ENCODE assay signal across 8 cellular contexts in the genomic region with DNA sequence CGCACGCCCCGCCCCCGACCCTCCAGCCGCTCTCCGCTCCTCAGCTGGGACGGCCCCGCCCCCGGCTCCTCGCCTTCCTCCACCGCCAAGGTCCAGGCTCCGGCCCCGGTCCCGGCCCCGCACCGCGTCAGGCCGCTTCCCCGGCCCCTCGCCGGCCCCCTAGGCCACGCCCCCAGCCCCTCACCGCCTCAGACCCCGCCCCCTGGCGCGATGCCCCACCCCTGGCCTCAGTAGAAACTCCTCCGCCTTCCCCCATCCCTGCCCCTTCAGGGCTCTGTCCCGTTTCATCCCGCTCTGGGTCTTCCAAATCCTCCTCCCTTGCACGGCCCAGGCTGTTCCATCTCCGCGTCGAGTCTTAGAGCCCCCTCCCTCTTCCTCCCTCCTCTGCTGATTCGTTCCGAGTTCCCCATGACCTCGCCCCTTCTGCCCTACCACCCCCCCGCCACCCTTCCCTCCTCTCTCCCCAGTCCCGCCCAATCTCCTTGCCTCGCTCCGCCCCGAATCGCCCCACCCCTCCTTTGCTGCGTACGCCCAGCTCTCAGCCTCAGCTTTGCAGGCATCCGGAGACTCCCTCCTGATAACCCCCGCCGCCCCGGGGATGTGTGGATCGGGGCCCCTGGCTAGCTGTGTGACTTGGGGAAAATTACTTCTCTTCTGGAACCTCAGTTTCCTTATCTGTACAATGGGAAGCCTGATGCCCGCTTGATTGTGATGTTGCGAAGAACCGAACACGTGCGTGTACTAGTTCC. TPM values are rescaled to one million over a fixed set of nuclear protein-coding genes. Genes with fewer than 3 reads are reported as not detected.
DNase-seq lines count a peak whose midpoint lies in the region; ATAC-seq and TF ChIP-seq lines count a peak whose summit lies in the region.

No MANE protein-coding gene starts in this region.

- H3K4me3 ChIP-seq in duodenal mucosa (ENCODE audit: low read depth in 1 of 2, low read length in 2 of 2): peak overlapping the region; percentile 60 to 74
- H3K4me3 ChIP-seq in right lobe of liver: peak overlapping the region; percentile 79 to 93 (median 87)

- CTCF ChIA-PET in activated CD4-positive, alpha-beta memory T cell treated with anti-CD3 and anti-CD28 coated beads, Interleukin-2, amount 10 ng/mL, durations not matched to agents 7 days and 5 days (lab: Charles Lee): interaction anchor here (0.6 to 5.1 kb wide), 14 partner anchors 10 to 1246 kb away, joined by 3 to 53 read pairs (median 4); no protein-coding TSS in a partner anchor

- no peak overlapping the region for H3K9ac ChIP-seq in duodenal mucosa (ENCODE audit: low read depth in 1 of 2, low read length in 2 of 2)

- DNase-seq in Daoy (ENCODE audit: low read depth) (peak; percentile 94), NCI-H510A treated with DMSO at 0.1 percent for 48 hours (lab: John Stamatoyannopoulos, UW) (peak; percentile 75), right lobe of liver (peak; percentile 92 to 93 (median 92))
- DNase-seq in activated CD4-positive, alpha-beta memory T cell treated with anti-CD3 and anti-CD28 coated beads, Interleukin-2, amount 10 ng/mL, durations not matched to agents 7 days and 5 days: peak; percentile 93
- peak; percentile 91 for DNase-seq in stimulated activated CD4-positive, alpha-beta T cell treated with anti-CD3 and anti-CD28 coated beads, Interleukin-4, amount 100 ng/mL, for 24 hours

- intact Hi-C loops in right lobe of liver (cut with DNase I): loop anchor here in 1 of 2 donors (10.0 kb wide), 1 partner anchor 60 kb away; the partner anchor contains the start of gene TCEA3

- H3K4me1 Mint-ChIP-seq in activated CD4-positive, alpha-beta memory T cell treated with anti-CD3 and anti-CD28 coated beads, Interleukin-2, amount 10 ng/mL, durations not matched to agents 7 days and 5 days: peaks cover 26% of the 10 kb centered on the region

- H3K36me3 ChIP-seq in duodenal mucosa (ENCODE audit: control insufficient read depth in 1 of 2, insufficient read depth in 2 of 2, low read length in 2 of 2) (no peaks in the 10 kb centered on the region), right lobe of liver (no peaks in the 10 kb centered on the region)

- H3K27me3 Mint-ChIP-seq in activated CD4-positive, alpha-beta memory T cell treated with anti-CD3 and anti-CD28 coated beads, Interleukin-2, amount 10 ng/mL, durations not matched to agents 7 days and 5 days: peaks cover 65% of the 10 kb centered on the region

- ATAC-seq in HG03025 (IDR thresholded peaks at IDR 0.05; ENCODE audit: low FRiP score, unreplicated experiment): peak; percentile 51
- peak; percentile 87 to 93 (median 88) for ATAC-seq in right lobe of liver
- ATAC-seq in HG02623 (IDR thresholded peaks at IDR 0.05; ENCODE audit: unreplicated experiment): no peak

- no peak for TF ChIP-seq POLR2A in right lobe of liver (IDR thresholded peaks at IDR 0.05)

- H3K9me3 ChIP-seq in duodenal mucosa (ENCODE audit: control insufficient read depth in 1 of 2, low read length in 2 of 2) (no peaks in the 10 kb centered on the region), right lobe of liver (no peaks in the 10 kb centered on the region)

- H3K4me1 ChIP-seq in duodenal mucosa (ENCODE audit: control insufficient read depth in 1 of 2, insufficient read depth in 2 of 2, low read length in 2 of 2) (peaks cover 9 to 14% of the 10 kb centered on the region in 2 donors), right lobe of liver (peaks cover 0 to 12% (median 3%) of the 10 kb centered on the region in 4 donors)

- 13% methylated on average over 27 of the region's 54 CpGs for WGBS in right lobe of liver (ENCODE audit: insufficient coverage, low coverage, low lambda C conversion rate, missing lambda C conversion rate)

- H3K27me3 ChIP-seq in duodenal mucosa (ENCODE audit: control insufficient read depth in 1 of 2, insufficient read depth in 2 of 2, low read length in 2 of 2) (peaks cover 0 to 7% of the 10 kb centered on the region in 2 donors), right lobe of liver (no peaks in the 10 kb centered on the region)

- H3K4me3 Mint-ChIP-seq in activated CD4-positive, alpha-beta memory T cell treated with anti-CD3 and anti-CD28 coated beads, Interleukin-2, amount 10 ng/mL, durations not matched to agents 7 days and 5 days: peak overlapping the region; percentile 77

- no peaks in the 10 kb centered on the region for H3K36me3 Mint-ChIP-seq in activated CD4-positive, alpha-beta memory T cell treated with anti-CD3 and anti-CD28 coated beads, Interleukin-2, amount 10 ng/mL, durations not matched to agents 7 days and 5 days (ENCODE audit: low read depth)

- TF ChIP-seq CTCF in right lobe of liver (IDR thresholded peaks at IDR 0.05): no peak

- H3K27ac ChIP-seq in duodenal mucosa (ENCODE audit: low read depth, low read length) (peak overlapping the region; percentile 63), right lobe of liver (peak overlapping the region in 1 of 3 donors; percentile 73)

- H3K27ac Mint-ChIP-seq in activated CD4-positive, alpha-beta memory T cell treated with anti-CD3 and anti-CD28 coated beads, Interleukin-2, amount 10 ng/mL, durations not matched to agents 7 days and 5 days: peak overlapping the region; percentile 31

- POLR2A ChIA-PET in activated CD4-positive, alpha-beta memory T cell treated with anti-CD3 and anti-CD28 coated beads, Interleukin-2, amount 10 ng/mL, durations not matched to agents 7 days and 5 days (lab: Charles Lee): interaction anchor here (1.0 to 2.8 kb wide), 8 partner anchors 11 to 140 kb away, joined by 3 to 12 read pairs (median 5); partner anchors contain the start of genes E2F2, HNRNPR and ID3

- H3K9me3 Mint-ChIP-seq in activated CD4-positive, alpha-beta memory T cell treated with anti-CD3 and anti-CD28 coated beads, Interleukin-2, amount 10 ng/mL, durations not matched to agents 7 days and 5 days: no peaks in the 10 kb centered on the region

RNA-seq across cellular contexts. Expression of gene ASAP3, which starts 0.4 kb away (rescaled TPM):
- total RNA-seq in Daoy (2014; rRNA removed; shearing (Covaris generic)): 5.7 and 9.1 TPM in 2 replicates
- under 1 TPM; 0.43 to 0.63 TPM for total RNA-seq in activated CD4-positive, alpha-beta memory T cell treated with anti-CD3 and anti-CD28 coated beads, Interleukin-2, amount 10 ng/mL, durations not matched to agents 7 days and 5 days
- 10 to 100 TPM; 12.3 to 22.1 (median 16.6) TPM for total RNA-seq in right lobe of liver

RNA-seq across cellular contexts. Expression of gene E2F2, which starts 46.6 kb away (rescaled TPM):
- total RNA-seq in Daoy (2014; rRNA removed; shearing (Covaris generic)): 9.9 and 37.1 TPM in 2 replicates
- total RNA-seq in activated CD4-positive, alpha-beta memory T cell treated with anti-CD3 and anti-CD28 coated beads, Interleukin-2, amount 10 ng/mL, durations not matched to agents 7 days and 5 days: 10 to 100 TPM; 93.4 to 98.9 TPM
- total RNA-seq in right lobe of liver: 1 to 10 TPM in 1 of 6 experiments, under 1 TPM in 5; 0.18 to 1.2 (median 0.70) TPM

RNA-seq across cellular contexts. Expression of gene TCEA3, which starts 59.9 kb away (rescaled TPM):
- total RNA-seq in Daoy (2014; rRNA removed; shearing (Covaris generic)): 1.7 and 4.3 TPM in 2 replicates
- total RNA-seq in activated CD4-positive, alpha-beta memory T cell treated with anti-CD3 and anti-CD28 coated beads, Interleukin-2, amount 10 ng/mL, durations not matched to agents 7 days and 5 days: 1 to 10 TPM; 1.2 to 1.7 TPM
- 10 to 100 TPM; 53.3 to 94.0 (median 63.2) TPM for total RNA-seq in right lobe of liver

Comparison
In these comparisons a context has a peak if more than half of its experiments do, and no peak if none do; other contexts are left out.
1. RNA of gene TCEA3, which starts 59.9 kb away (total RNA-seq): 53.3 to 94.0 TPM in right lobe of liver; 1.7 to 4.3 TPM in Daoy and 1.2 to 1.7 TPM in activated CD4-positive, alpha-beta memory T cell treated with anti-CD3 and anti-CD28 coated beads, Interleukin-2, amount 10 ng/mL, durations not matched to agents 7 days and 5 days; every median in the first group is over 10 times any median in the second.
2. Peak in every context shown above with its lines, with median percentiles within 50 percentile points of each other: DNase-seq.